ENCODE assay signal across 8 cellular contexts in genomic region chrX:106802063-106802387, GRCh38. TPM values are rescaled to one million over a fixed set of nuclear protein-coding genes. Genes with fewer than 3 reads are reported as not detected.
A peak's percentile ranks its signal among the peaks of the same experiment; 100 is the strongest.
DNase-seq lines count a peak whose midpoint lies in the region; ATAC-seq and TF ChIP-seq lines count a peak whose summit lies in the region.

No MANE protein-coding gene starts in this region.

- WGBS in sigmoid colon, 2 donors: 1 to 4% methylated on average over 11 of the region's 11 CpGs

- intact Hi-C loops in sigmoid colon (cut with DNase I): loop anchor here (5.0 kb wide), 1 partner anchor 190 kb away; the partner anchor contains the start of gene RADX

- no peaks in the 10 kb centered on the region for H3K36me3 ChIP-seq in SJSA1
- H3K36me3 ChIP-seq in sigmoid colon: no peaks in the 10 kb centered on the region

- no peaks in the 10 kb centered on the region for H3K27me3 ChIP-seq in SJSA1 (replicated peaks)
- H3K27me3 ChIP-seq in sigmoid colon: no peaks in the 10 kb centered on the region

- peaks cover 7% of the 10 kb centered on the region for H3K27me3 Mint-ChIP-seq in glutamatergic neuron (ENCODE audit: unreplicated experiment)

- ATAC-seq in GM21447 (IDR thresholded peaks at IDR 0.05; ENCODE audit: unreplicated experiment): peak; percentile 35

- peak overlapping the region; percentile 100 for H3K4me3 Mint-ChIP-seq in glutamatergic neuron (ENCODE audit: unreplicated experiment)

- H3K27ac ChIP-seq in C4-2B (peak overlapping the region; percentile 75; the same call in 1 of the 2 replicates), SJSA1 (no peak overlapping the region), sigmoid colon (peak overlapping the region in 3 of 4 donors; percentile 9 to 56 (median 37))

- H3K9me3 ChIP-seq in SJSA1 (replicated peaks): no peaks in the 10 kb centered on the region
- no peaks in the 10 kb centered on the region for H3K9me3 ChIP-seq in sigmoid colon

- no peaks in the 10 kb centered on the region for H3K4me1 Mint-ChIP-seq in glutamatergic neuron (ENCODE audit: low read depth, unreplicated experiment)

- H3K4me1 ChIP-seq in SJSA1 (replicated peaks) (no peaks in the 10 kb centered on the region), sigmoid colon (no peaks in the 10 kb centered on the region)

- no peak for TF ChIP-seq POLR2A in sigmoid colon (IDR thresholded peaks at IDR 0.05)

- peak overlapping the region; percentile 49 for H3K4me3 ChIP-seq in SJSA1
- peak overlapping the region; percentile 44 to 67 (median 61) for H3K4me3 ChIP-seq in sigmoid colon

- DNase-seq in SJSA1 (ENCODE audit: low read depth in 1 of 2, low spot score in 2 of 2) (no peak), glutamatergic neuron (no peak), sigmoid colon (no peak), NCI-H2107 treated with DMSO at 0.1 percent for 48 hours (lab: John Stamatoyannopoulos, UW; ENCODE audit: unreplicated experiment) (no peak), iPS-NIHi11 (ENCODE audit: low spot score) (no peak)
- DNase-seq in activated CD8-positive, alpha-beta memory T cell treated with anti-CD3 and anti-CD28 coated beads for 24 hours: no peak

- H3K9me3 Mint-ChIP-seq in glutamatergic neuron (ENCODE audit: unreplicated experiment): peaks cover 1% of the 10 kb centered on the region

- no peak overlapping the region for H3K27ac Mint-ChIP-seq in glutamatergic neuron (ENCODE audit: unreplicated experiment)

- TF ChIP-seq EP300 in sigmoid colon (IDR thresholded peaks at IDR 0.05): no peak

- TF ChIP-seq CTCF in C4-2B (conservative IDR thresholded peaks at IDR 0.05) (no peak), glutamatergic neuron (IDR thresholded peaks at IDR 0.05; ENCODE audit: partially characterized antibody, unreplicated experiment) (no peak), sigmoid colon (IDR thresholded peaks at IDR 0.05) (no peak)

- no peaks in the 10 kb centered on the region for H3K36me3 Mint-ChIP-seq in glutamatergic neuron (ENCODE audit: unreplicated experiment)

RNA-seq across cellular contexts. Expression of gene TBC1D8B, which starts 0.4 kb away (rescaled TPM):
- 0.66 and 2.1 TPM in 2 replicates for total RNA-seq in SJSA1 (2014; rRNA removed; shearing (Covaris generic))
- total RNA-seq in glutamatergic neuron (ENCODE audit: unreplicated experiment): 4.6 TPM
- 1 to 10 TPM; 4.5 to 9.4 (median 5.7) TPM for total RNA-seq in sigmoid colon
- 1 to 10 TPM; 3.3 to 5.3 (median 3.6) TPM for polyA plus RNA-seq in sigmoid colon
